In genomic region chr15:80402339-80402738, GRCh38 we compare ENCODE assay signal across 19 cellular contexts. TPM values are rescaled to one million over a fixed set of nuclear protein-coding genes. Genes with fewer than 3 reads are reported as not detected.
"Had no signal": no experiment of that assay in that cellular context is flagged by ENCODE, and none has a peak within 500 bp of the region (broad histone marks: within the 10 kb centered on the region; RNA-seq: fewer than 3 reads in every experiment).

No MANE protein-coding gene starts in this region.

- DNase-seq: activated CD4-positive, alpha-beta T cell treated with anti-CD3 and anti-CD28 coated beads, Interleukin-2, amount 10 ng/mL, durations not matched to agents 7 days and 5 days; activated CD4-positive, CD25-positive, alpha-beta regulatory T cell treated with anti-CD3 and anti-CD28 coated beads, Interleukin-2, amount 50 U/mL, for 72 hours; activated CD8-positive, alpha-beta T cell treated with anti-CD3 and anti-CD28 coated beads, Interleukin-2, amount 10 ng/mL, durations not matched to agents 7 days and 5 days; activated gamma-delta T cell; activated naive CD4-positive, alpha-beta T cell treated with anti-CD3 and anti-CD28 coated beads, Interleukin-2, amount 50 U/mL, for 16 hours; activated naive CD8-positive, alpha-beta T cell treated with anti-CD3 and anti-CD28 coated beads, Interleukin-2, amount 50 U/mL, for 24 hours; body of pancreas; left ventricle myocardium superior; mammary epithelial cell; midbrain; occipital lobe; stimulated activated CD4-positive, alpha-beta T cell treated with anti-CD3 and anti-CD28 coated beads, Interleukin-4, amount 100 ng/mL, for 24 hours; stimulated activated naive CD4-positive, alpha-beta T cell treated with Interleukin-2 at 50 U/mL for 16 hours; T-helper 1 cell; uterus; WERI-Rb-1 had no signal

- H3K27ac Mint-ChIP-seq: activated CD4-positive, alpha-beta T cell treated with anti-CD3 and anti-CD28 coated beads, Interleukin-2, amount 10 ng/mL, durations not matched to agents 7 days and 5 days; activated CD8-positive, alpha-beta T cell treated with anti-CD3 and anti-CD28 coated beads, Interleukin-2, amount 10 ng/mL, durations not matched to agents 7 days and 5 days; activated naive CD8-positive, alpha-beta T cell treated with anti-CD3 and anti-CD28 coated beads, Interleukin-2, amount 50 U/mL, for 24 hours; activated T-helper 1 cell treated with anti-CD3 and anti-CD28 coated beads, Interleukin-12 subunit alpha, Interleukin-12 subunit beta, Interleukin-2, Interleukin-4 antibody, amounts not matched to agents 30 ng/mL and 10 ng/mL and 1 ng/mL, durations not matched to agents 14 hours and 24 hours and 36 hours; natural killer cell treated with Interleukin-12 subunit alpha and Interleukin-12 subunit beta and Interleukin-15 and Interleukin-18, amount 100 ng/mL, for 72 hours had no signal

- H3K36me3 Mint-ChIP-seq: natural killer cell treated with Interleukin-12 subunit alpha and Interleukin-12 subunit beta and Interleukin-15 and Interleukin-18, amount 100 ng/mL, for 72 hours had no signal

- H3K36me3 ChIP-seq: tibial nerve, uterus, WERI-Rb-1 had no signal

- H3K9me3 ChIP-seq: body of pancreas, tibial nerve, uterus had no signal

- H3K27ac ChIP-seq: body of pancreas, tibial nerve, uterus, WERI-Rb-1 had no signal

- H3K9me3 Mint-ChIP-seq: activated CD4-positive, alpha-beta T cell treated with anti-CD3 and anti-CD28 coated beads, Interleukin-2, amount 10 ng/mL, durations not matched to agents 7 days and 5 days; activated naive CD8-positive, alpha-beta T cell treated with anti-CD3 and anti-CD28 coated beads, Interleukin-2, amount 50 U/mL, for 24 hours; activated T-helper 1 cell treated with anti-CD3 and anti-CD28 coated beads, Interleukin-12 subunit alpha, Interleukin-12 subunit beta, Interleukin-2, Interleukin-4 antibody, amounts not matched to agents 30 ng/mL and 10 ng/mL and 1 ng/mL, durations not matched to agents 14 hours and 24 hours and 36 hours; natural killer cell treated with Interleukin-12 subunit alpha and Interleukin-12 subunit beta and Interleukin-15 and Interleukin-18, amount 100 ng/mL, for 72 hours had no signal

- H3K4me3 ChIP-seq: body of pancreas, tibial nerve, uterus had no signal

- H3K4me1 Mint-ChIP-seq: activated CD4-positive, alpha-beta T cell treated with anti-CD3 and anti-CD28 coated beads, Interleukin-2, amount 10 ng/mL, durations not matched to agents 7 days and 5 days had no signal

- ATAC-seq: activated CD8-positive, alpha-beta T cell treated with anti-CD3 and anti-CD28 coated beads, Interleukin-2, amount 10 ng/mL, durations not matched to agents 7 days and 5 days; activated naive CD8-positive, alpha-beta T cell treated with anti-CD3 and anti-CD28 coated beads, Interleukin-2, amount 50 U/mL, for 24 hours; body of pancreas; left ventricle myocardium superior; natural killer cell treated with Interleukin-12 subunit alpha and Interleukin-12 subunit beta and Interleukin-15 and Interleukin-18, amount 100 ng/mL, for 72 hours had no signal

- H3K27me3 ChIP-seq: body of pancreas, uterus had no signal

- H3K4me3 Mint-ChIP-seq: activated CD4-positive, alpha-beta T cell treated with anti-CD3 and anti-CD28 coated beads, Interleukin-2, amount 10 ng/mL, durations not matched to agents 7 days and 5 days; activated CD8-positive, alpha-beta T cell treated with anti-CD3 and anti-CD28 coated beads, Interleukin-2, amount 10 ng/mL, durations not matched to agents 7 days and 5 days; activated naive CD8-positive, alpha-beta T cell treated with anti-CD3 and anti-CD28 coated beads, Interleukin-2, amount 50 U/mL, for 24 hours; activated T-helper 1 cell treated with anti-CD3 and anti-CD28 coated beads, Interleukin-12 subunit alpha, Interleukin-12 subunit beta, Interleukin-2, Interleukin-4 antibody, amounts not matched to agents 30 ng/mL and 10 ng/mL and 1 ng/mL, durations not matched to agents 14 hours and 24 hours and 36 hours; natural killer cell treated with Interleukin-12 subunit alpha and Interleukin-12 subunit beta and Interleukin-15 and Interleukin-18, amount 100 ng/mL, for 72 hours had no signal

RNA-seq across cellular contexts. Expression of gene ARNT2, which starts 1.8 kb away (rescaled TPM):
- total RNA-seq: activated CD4-positive, alpha-beta T cell treated with anti-CD3 and anti-CD28 coated beads, Interleukin-2, amount 10 ng/mL, durations not matched to agents 7 days and 5 days; activated CD8-positive, alpha-beta T cell treated with anti-CD3 and anti-CD28 coated beads, Interleukin-2, amount 10 ng/mL, durations not matched to agents 7 days and 5 days; natural killer cell treated with Interleukin-12 subunit alpha and Interleukin-12 subunit beta and Interleukin-15 and Interleukin-18, amount 100 ng/mL, for 72 hours had no signal
